ENCODE assay signal across 9 cellular contexts in the genomic region with DNA sequence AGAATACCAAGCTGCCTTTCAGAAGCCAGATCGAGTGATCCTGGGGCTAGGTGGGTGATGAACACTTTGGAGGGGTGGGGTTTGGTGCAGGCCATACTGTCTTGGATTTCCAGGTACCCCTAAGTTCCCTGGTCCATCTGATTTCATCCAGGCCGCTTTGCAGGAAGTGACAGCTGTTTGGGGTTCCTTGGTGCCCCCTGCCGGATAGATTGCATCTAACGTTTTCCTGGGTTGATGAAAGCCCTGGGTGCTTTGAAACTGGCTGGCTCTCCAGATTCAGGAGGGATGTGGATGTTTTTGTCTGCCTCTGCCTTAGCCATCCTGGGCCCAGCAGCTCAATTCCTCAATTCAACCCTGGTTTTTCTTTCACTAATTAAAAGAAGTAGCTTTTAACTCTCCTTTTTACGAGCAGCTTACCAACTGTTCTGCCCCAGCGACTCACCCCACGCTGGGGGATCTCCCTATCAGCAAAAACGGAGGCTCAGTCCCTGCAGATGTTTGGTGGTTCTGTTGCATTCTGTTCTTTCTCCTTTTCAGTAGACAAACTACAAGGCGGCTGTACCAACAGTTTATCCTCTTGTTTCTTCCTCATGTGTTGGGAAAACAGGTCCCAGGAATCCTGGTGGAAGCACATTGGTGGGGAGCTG. TPM values are rescaled to one million over a fixed set of nuclear protein-coding genes. Genes with fewer than 3 reads are reported as not detected.
DNase-seq lines count a peak whose midpoint lies in the region; ATAC-seq and TF ChIP-seq lines count a peak whose summit lies in the region.
"Had no signal": no experiment of that assay in that cellular context is flagged by ENCODE, and none has a peak within 500 bp of the region (broad histone marks: within the 10 kb centered on the region; RNA-seq: fewer than 3 reads in every experiment).

No MANE protein-coding gene starts in this region.

- TF ChIP-seq CTCF in GM10266 (IDR thresholded peaks at IDR 0.05; ENCODE audit: control insufficient read depth, insufficient read depth, low read depth, missing control alignments), result peak; percentile 73
- peak; percentile 34 to 71 (median 71) for TF ChIP-seq CTCF in ascending aorta (IDR thresholded peaks at IDR 0.05)

- no peaks in the 10 kb centered on the region for H3K36me3 Mint-ChIP-seq in T-helper 2 cell treated with Interferon-gamma antibody and Interleukin-4, amounts not matched to agents 5 μg/mL and 100 μg/mL, for 36 hours (ENCODE audit: low read depth)

- H3K9me3 Mint-ChIP-seq in T-helper 2 cell treated with Interferon-gamma antibody and Interleukin-4, amounts not matched to agents 5 μg/mL and 100 μg/mL, for 36 hours, result no peaks in the 10 kb centered on the region

- H3K27ac Mint-ChIP-seq in T-helper 2 cell treated with Interferon-gamma antibody and Interleukin-4, amounts not matched to agents 5 μg/mL and 100 μg/mL, for 36 hours, result no peak overlapping the region

- no peak overlapping the region for H3K27ac ChIP-seq in ascending aorta
- H3K27ac ChIP-seq: neutrophil had no signal

- peak; percentile 76 for DNase-seq in GM10266 (ENCODE audit: extremely low spot score)
- peak; percentile 4 for DNase-seq in HCEC 1CT
- peak; percentile 23 for DNase-seq in MV-4-11 (lab: John Stamatoyannopoulos, UW)
- peak; percentile 63 for DNase-seq in T-helper 2 cell treated with Interferon-gamma antibody and Interleukin-4, amounts not matched to agents 5 μg/mL and 100 μg/mL, for 36 hours (ENCODE audit: low spot score)
- peak in 1 of 2 donors; percentile 82 for DNase-seq in ascending aorta (ENCODE audit: low spot score in 2 of 2)
- peak; percentile 77 for DNase-seq in hepatic stellate cell (ENCODE audit: low spot score)
- DNase-seq in skeletal muscle cell (ENCODE audit: low read depth), result peak; percentile 11

- H3K27me3 ChIP-seq in ascending aorta, result no peaks in the 10 kb centered on the region
- H3K27me3 ChIP-seq: neutrophil had no signal

- ATAC-seq in GM18870 (IDR thresholded peaks at IDR 0.05; ENCODE audit: unreplicated experiment), result no peak

- no peak overlapping the region for H3K4me3 Mint-ChIP-seq in T-helper 2 cell treated with Interferon-gamma antibody and Interleukin-4, amounts not matched to agents 5 μg/mL and 100 μg/mL, for 36 hours

- intact Hi-C loops in ascending aorta (cut with DNase I), result loop anchor here (1.0 kb wide), 1 partner anchor 76 kb away; no protein-coding TSS in a partner anchor

- no peaks in the 10 kb centered on the region for H3K4me1 ChIP-seq in ascending aorta

- no peaks in the 10 kb centered on the region for H3K36me3 ChIP-seq in ascending aorta
- H3K36me3 ChIP-seq: neutrophil had no signal

- H3K9me3 ChIP-seq in ascending aorta, result no peaks in the 10 kb centered on the region
- H3K9me3 ChIP-seq: neutrophil had no signal

- H3K27me3 Mint-ChIP-seq in T-helper 2 cell treated with Interferon-gamma antibody and Interleukin-4, amounts not matched to agents 5 μg/mL and 100 μg/mL, for 36 hours (ENCODE audit: low read depth), result peaks cover 7% of the 10 kb centered on the region

- no peaks in the 10 kb centered on the region for H3K4me1 Mint-ChIP-seq in T-helper 2 cell treated with Interferon-gamma antibody and Interleukin-4, amounts not matched to agents 5 μg/mL and 100 μg/mL, for 36 hours (ENCODE audit: low read depth)

- no peak overlapping the region for H3K4me3 ChIP-seq in ascending aorta
- H3K4me3 ChIP-seq in skeletal muscle cell (ENCODE audit: low read depth, low read length), result no peak overlapping the region

RNA-seq across cellular contexts. Expression of a gene that starts 37.1 kb away (rescaled TPM):
- 9.6 TPM for total RNA-seq in ascending aorta
